In the genomic region with DNA sequence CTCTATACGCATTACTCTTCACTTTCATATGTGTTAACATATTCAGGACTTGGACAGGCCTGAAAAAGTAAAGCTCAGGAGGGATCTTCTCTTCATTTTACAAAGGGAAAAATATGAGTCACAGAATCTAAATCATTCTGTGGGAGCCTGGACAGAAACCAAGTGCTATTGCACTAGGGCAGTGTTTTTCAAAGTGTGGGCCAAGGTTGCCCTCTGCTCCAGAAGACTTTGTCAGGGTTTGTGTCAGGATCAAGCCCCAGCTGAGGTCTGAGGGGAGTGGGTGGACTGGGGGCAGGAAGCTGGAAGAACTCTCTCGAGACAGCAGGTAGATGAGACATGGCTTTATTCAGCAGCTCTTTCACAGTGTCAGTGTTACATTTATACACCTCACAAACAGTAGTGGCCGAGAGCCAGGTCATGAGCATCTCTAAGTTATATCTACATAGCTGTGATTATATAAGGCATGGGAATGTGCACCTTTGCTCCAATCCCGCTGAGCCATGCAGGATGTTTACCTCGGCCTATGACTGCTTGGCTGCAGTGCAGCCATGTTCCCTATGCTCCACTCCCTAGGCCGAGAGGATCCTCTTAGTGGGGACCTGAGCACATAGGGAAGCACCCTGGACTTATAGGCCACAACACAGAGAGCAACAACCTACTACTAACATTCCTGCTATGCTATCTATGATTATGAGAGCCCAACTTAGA, we compare ENCODE assay signal across 18 cellular contexts.
A peak's percentile ranks its signal among the peaks of the same experiment; 100 is the strongest.
DNase-seq lines count a peak whose midpoint lies in the region; ATAC-seq and TF ChIP-seq lines count a peak whose summit lies in the region.
"Had no signal": no experiment of that assay in that cellular context is flagged by ENCODE, and none has a peak within 500 bp of the region (broad histone marks: within the 10 kb centered on the region; RNA-seq: fewer than 3 reads in every experiment).

No MANE protein-coding gene starts in this region.

- H3K79me2 ChIP-seq in H9 (ENCODE audit: insufficient read depth, low read length), result no peaks in the 10 kb centered on the region

- TF ChIP-seq RAD21 in IMR-90 (IDR thresholded peaks at IDR 0.05; ENCODE audit: low read length), result no peak

- H3K4me1 ChIP-seq in IMR-90 (ENCODE audit: control insufficient read depth, insufficient read depth, low read length) (peaks cover 24% of the 10 kb centered on the region), thoracic aorta (ENCODE audit: control insufficient read depth in 1 of 2, low read depth in 2 of 2) (peaks cover 7 to 39% of the 10 kb centered on the region in 2 donors), H9 (ENCODE audit: insufficient read depth, low read length) (no peaks in the 10 kb centered on the region)
- H3K4me1 ChIP-seq: left lung had no signal

- POLR2A ChIA-PET in IMR-90 (lab: Charles Lee; ENCODE audit: unreplicated experiment), result no interaction called here

- H3K4me3 ChIP-seq in IMR-90 (ENCODE audit: insufficient read depth, low read depth, low read length) (no peak overlapping the region), thoracic aorta (no peak overlapping the region)
- H3K4me3 ChIP-seq: left lung had no signal

- H2AFZ ChIP-seq in IMR-90 (replicated peaks; ENCODE audit: low read length, poor library complexity) (peak overlapping the region; percentile 59), H9 (ENCODE audit: low read length) (no peak overlapping the region)

- peaks cover 15% of the 10 kb centered on the region for H3K9me1 ChIP-seq in IMR-90 (ENCODE audit: insufficient read depth, low read length)

- dilution Hi-C loops in IMR-90 (cut with HindIII; ENCODE audit: low sequenced_read_pairs, unreplicated experiment), result no loop called here

- H3K9me3 ChIP-seq in IMR-90 (ENCODE audit: control insufficient read depth, insufficient read depth, low read length), result no peaks in the 10 kb centered on the region
- no peaks in the 10 kb centered on the region for H3K9me3 ChIP-seq in thoracic aorta
- H3K9me3 ChIP-seq in H9 (ENCODE audit: control insufficient read depth, low read depth, low read length), result no peaks in the 10 kb centered on the region
- H3K9me3 ChIP-seq: left lung had no signal

- H3K4me3 Mint-ChIP-seq in chondrocyte (ENCODE audit: unreplicated experiment) (no peak overlapping the region), H9 (no peak overlapping the region)
- H3K4me3 Mint-ChIP-seq: IgD-negative memory B cell had no signal

- intact Hi-C loops in IMR-90 (cut with micrococcal nuclease), result no loop called here

- TF ChIP-seq POLR2A in IMR-90 (IDR thresholded peaks at IDR 0.05; ENCODE audit: low read depth, low read length), result no peak

- BruUV-seq in IMR-90 (replicated peaks; lab: Mats Ljungman, UMichigan), result no TSS peak

- H3K56ac ChIP-seq in IMR-90 (ENCODE audit: extremely low read depth, insufficient read depth, low read length), result peak overlapping the region; percentile 56
- H3K56ac ChIP-seq in H9 (ENCODE audit: insufficient read length, low read depth, low read length), result no peak overlapping the region

- H2AK9ac ChIP-seq in IMR-90 (replicated peaks; ENCODE audit: low read depth, low read length, poor library complexity), result peak overlapping the region; percentile 80

- H4K91ac ChIP-seq in IMR-90 (ENCODE audit: insufficient read depth, low read depth, low read length) (peak overlapping the region; percentile 89), H9 (ENCODE audit: insufficient read length, low read depth, low read length) (no peak overlapping the region)

- H3K27ac ChIP-seq in IMR-90 (ENCODE audit: insufficient read depth, low read length) (peak overlapping the region; percentile 63), thoracic aorta (peak overlapping the region; percentile 48 to 49), H9 (ENCODE audit: insufficient read length, low read depth, low read length) (no peak overlapping the region)
- H3K27ac ChIP-seq: left lung had no signal

- H2BK15ac ChIP-seq in IMR-90 (ENCODE audit: low read depth, low read length), result peak overlapping the region; percentile 99; the same call in 2 of the 3 replicates
- no peak overlapping the region for H2BK15ac ChIP-seq in H9 (ENCODE audit: low read depth, low read length)

- peak; percentile 61 for ATAC-seq in IMR-90 (ENCODE audit: low read depth)
- no peak for ATAC-seq in thoracic aorta (ENCODE audit: insufficient number of reproducible peaks, low FRiP score, low read depth)
- ATAC-seq in GM19467 (IDR thresholded peaks at IDR 0.05; ENCODE audit: unreplicated experiment), result no peak
- ATAC-seq: left lung had no signal

- in situ Hi-C loops in IMR-90 (cut with MboI; ENCODE audit: low sequenced_read_pairs), result no loop called here

- H3K27me3 Mint-ChIP-seq in chondrocyte (ENCODE audit: low read depth) (no peaks in the 10 kb centered on the region), H9 (ENCODE audit: low read depth) (no peaks in the 10 kb centered on the region)
- H3K27me3 Mint-ChIP-seq: progenitor cell of endocrine pancreas had no signal

- DNase-seq in IMR-90, result peak; percentile 70
- DNase-seq in chondrocyte (ENCODE audit: low spot score), result no peak
- DNase-seq in kidney glomerular epithelial cell (lab: John Stamatoyannopoulos, UW), result peak; percentile 32
- DNase-seq in thoracic aorta (ENCODE audit: low spot score), result no peak
- DNase-seq in H9, result no peak
- DNase-seq in HUDEP-2 (lab: John Stamatoyannopoulos, UW; ENCODE audit: unreplicated experiment in 76 of 76), result no peak
- DNase-seq in DMS 273 treated with DMSO at 0.1 percent for 48 hours (lab: John Stamatoyannopoulos, UW), result no peak
- DNase-seq: activated CD4-positive, alpha-beta T cell treated with anti-CD3 and anti-CD28 coated beads, Interleukin-2, amount 50 U/mL, for 48 hours; amygdala; cortex of kidney; H7; left lung; NCI-H1092; NCI-H2171; SW 1271 had no signal

- H3K23ac ChIP-seq in IMR-90 (ENCODE audit: low read depth, low read length) (peak overlapping the region; percentile 88), H9 (ENCODE audit: insufficient read length, low read depth, low read length) (no peak overlapping the region)

- H3K4me1 Mint-ChIP-seq in chondrocyte (ENCODE audit: low read depth), result peaks cover 40% of the 10 kb centered on the region
- H3K4me1 Mint-ChIP-seq in H9, result no peaks in the 10 kb centered on the region
- H3K4me1 Mint-ChIP-seq: IgD-negative memory B cell had no signal

- H4K20me1 ChIP-seq in IMR-90 (ENCODE audit: insufficient read depth, low read length) (no peaks in the 10 kb centered on the region), H9 (ENCODE audit: control insufficient read depth, insufficient read depth, insufficient read length) (no peaks in the 10 kb centered on the region)

- 60% methylated on average over 1 of the region's 6 CpGs; no CpG with 5 or more reads in 1 of the 2 experiments for WGBS in IMR-90 (ENCODE audit: extremely low coverage in 2 of 2, insufficient read length in 1 of 2), 2 experiments
- no CpG with 5 or more reads among the region's 6 CpGs for WGBS in H9 (ENCODE audit: extremely low coverage, insufficient read length, low lambda C conversion rate)

- H2AK5ac ChIP-seq in IMR-90 (ENCODE audit: low read depth, low read length), result peak overlapping the region; percentile 95
- no peak overlapping the region for H2AK5ac ChIP-seq in H9 (ENCODE audit: insufficient read length, low read length)

- H3K27me3 ChIP-seq in IMR-90 (ENCODE audit: control insufficient read depth, insufficient read depth, low read length) (no peaks in the 10 kb centered on the region), thoracic aorta (replicated peaks; ENCODE audit: insufficient read depth) (no peaks in the 10 kb centered on the region), H9 (ENCODE audit: insufficient read depth, low read length) (no peaks in the 10 kb centered on the region)
- H3K27me3 ChIP-seq: left lung had no signal

- H4K5ac ChIP-seq in IMR-90 (ENCODE audit: low read depth, low read length) (peak overlapping the region; percentile 62), H9 (ENCODE audit: insufficient read length, low read depth, low read length) (no peak overlapping the region)

- H3K36me3 ChIP-seq in IMR-90 (ENCODE audit: control insufficient read depth, insufficient read depth, low read length) (no peaks in the 10 kb centered on the region), thoracic aorta (no peaks in the 10 kb centered on the region)
- H3K36me3 ChIP-seq: left lung had no signal

- H2BK5ac ChIP-seq in IMR-90 (ENCODE audit: low read depth, low read length, poor library complexity, severe bottlenecking) (peak overlapping the region; percentile 89), H9 (ENCODE audit: insufficient read length, low read length) (no peak overlapping the region)

- H3K9ac ChIP-seq in IMR-90 (ENCODE audit: low read depth, low read length) (0 out of 2 replicates have a peak overlapping the region, but pooled peaks have one; percentile 9), H9 (ENCODE audit: extremely low read depth, insufficient read length, low read length) (no peak overlapping the region)

- H3K23me2 ChIP-seq in H9 (ENCODE audit: insufficient read length, low read depth, low read length, poor library complexity, severe bottlenecking), result no peaks in the 10 kb centered on the region

- H3K4ac ChIP-seq in IMR-90 (ENCODE audit: low read depth, low read length) (peak overlapping the region; percentile 99), H9 (ENCODE audit: low read depth, low read length) (no peak overlapping the region)

- H3K14ac ChIP-seq in IMR-90 (replicated peaks; ENCODE audit: low read depth, low read length) (peak overlapping the region; percentile 96), H9 (ENCODE audit: insufficient read depth, low read length) (no peak overlapping the region)

- H3K79me1 ChIP-seq in IMR-90 (ENCODE audit: low read depth in 1 of 2, low read length in 2 of 2) (peaks cover 0 to 56% of the 10 kb centered on the region in 2 experiments; a peak in 2 of 4 replicates), H9 (ENCODE audit: insufficient read depth, low read depth, low read length, poor library complexity, severe bottlenecking) (no peaks in the 10 kb centered on the region)

- H3K27ac Mint-ChIP-seq in chondrocyte (ENCODE audit: unreplicated experiment) (peak overlapping the region; percentile 86), H9 (peak overlapping the region in 1 of 3 experiments; percentile 11; a peak in 2 of 7 replicates)
- H3K27ac Mint-ChIP-seq: IgD-negative memory B cell, progenitor cell of endocrine pancreas had no signal

- peak overlapping the region; percentile 85 for H3K18ac ChIP-seq in IMR-90 (ENCODE audit: low read depth, low read length)
- no peak overlapping the region for H3K18ac ChIP-seq in H9 (ENCODE audit: insufficient read length, low read depth, low read length)

- H4K8ac ChIP-seq in IMR-90 (ENCODE audit: low read depth in 2 of 2, low read length in 2 of 2), result peak overlapping the region; percentile 87 to 91
- H4K8ac ChIP-seq in H9 (replicated peaks; ENCODE audit: insufficient read length, low read depth, low read length), result no peak overlapping the region

- CTCF ChIA-PET in IMR-90 (lab: Yijun Ruan, JAX), result interaction anchor here (1.6 to 2.1 kb wide), 2 partner anchors 19 to 80 kb away, joined by 3 to 5 read pairs; no protein-coding TSS in a partner anchor

- H2BK12ac ChIP-seq in H9 (ENCODE audit: insufficient read length, low read depth, low read length), result no peak overlapping the region

- peak overlapping the region; percentile 100 for H2BK120ac ChIP-seq in IMR-90 (ENCODE audit: low read depth, low read length)
- no peak overlapping the region for H2BK120ac ChIP-seq in H9 (ENCODE audit: low read depth, low read length, poor library complexity, severe bottlenecking)

- no peaks in the 10 kb centered on the region for H3K36me3 Mint-ChIP-seq in chondrocyte (ENCODE audit: low read depth)
- H3K36me3 Mint-ChIP-seq in H9 (ENCODE audit: insufficient read depth in 1 of 3, low read depth in 3 of 3), result no peaks in the 10 kb centered on the region
- H3K36me3 Mint-ChIP-seq: IgD-negative memory B cell had no signal

- TF ChIP-seq CTCF in IMR-90 (conservative IDR thresholded peaks at IDR 0.05; ENCODE audit: low read depth, low read length), result no peak
- no peak for TF ChIP-seq CTCF in chondrocyte (IDR thresholded peaks at IDR 0.05)
- TF ChIP-seq CTCF in thoracic aorta (IDR thresholded peaks at IDR 0.05), result no peak
- no peak for TF ChIP-seq CTCF in H9 (conservative IDR thresholded peaks at IDR 0.05)

- H3K4me2 ChIP-seq in IMR-90 (ENCODE audit: low read depth, low read length), result no peak overlapping the region
- no peak overlapping the region for H3K4me2 ChIP-seq in H9 (ENCODE audit: insufficient read depth, insufficient read length, low read length)

- H2BK20ac ChIP-seq in IMR-90 (ENCODE audit: low read depth, low read length), result peak overlapping the region; percentile 98
- H2BK20ac ChIP-seq in H9 (ENCODE audit: low read depth, low read length, poor library complexity, severe bottlenecking), result no peak overlapping the region

- H3K9me3 Mint-ChIP-seq in chondrocyte (ENCODE audit: low read depth) (no peaks in the 10 kb centered on the region), H9 (no peaks in the 10 kb centered on the region)
- H3K9me3 Mint-ChIP-seq: IgD-negative memory B cell had no signal

- no peak overlapping the region for H3T11ph ChIP-seq in H9 (ENCODE audit: low read length)

Comparison
In these comparisons a context has a peak if more than half of its experiments do, and no peak if none do; other contexts are left out.
1. DNase-seq: peak in IMR-90 (single experiment) and kidney glomerular epithelial cell (single experiment); none in chondrocyte (single experiment), thoracic aorta (single experiment), H9 (single experiment), HUDEP-2 (0 of 76) and DMS 273 treated with DMSO at 0.1 percent for 48 hours (single experiment).